Comparison of ENCODE assay signal across 8 cellular contexts in the genomic region with DNA sequence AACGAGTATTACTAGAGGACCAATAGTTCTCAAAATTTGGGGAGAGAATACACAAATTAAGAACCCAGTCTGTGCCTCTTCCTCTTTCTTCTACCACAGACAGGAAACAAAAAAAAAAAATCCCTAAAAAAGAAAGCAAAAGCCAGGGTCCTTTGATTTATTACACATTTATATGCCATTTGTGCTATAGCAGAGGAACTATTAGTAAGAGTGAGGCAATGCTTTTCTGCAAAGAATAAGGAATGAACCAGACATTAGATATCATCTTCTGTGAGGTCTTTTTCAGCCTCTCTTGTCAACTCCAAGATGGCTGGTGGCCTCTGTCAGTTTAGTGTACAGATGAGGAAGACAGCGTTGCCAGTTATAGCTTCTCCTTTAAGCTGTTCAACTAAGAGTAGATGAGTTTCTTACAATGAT.
A peak's percentile ranks its signal among the peaks of the same experiment; 100 is the strongest.
DNase-seq lines count a peak whose midpoint lies in the region; ATAC-seq lines count a peak whose summit lies in the region.

No MANE protein-coding gene starts in this region.

- DNase-seq in NOMO-1 (lab: John Stamatoyannopoulos, UW; ENCODE audit: unreplicated experiment in 2 of 2): peak; percentile 60 to 86
- DNase-seq in medulla oblongata (ENCODE audit: extremely low spot score): peak; percentile 57
- DNase-seq in mucosa of gallbladder (ENCODE audit: low spot score): no peak
- no peak for DNase-seq in GM19240 (ENCODE audit: insufficient read length, low spot score)
- DNase-seq in NCI-H146 treated with DMSO at 0.1 percent for 48 hours (lab: John Stamatoyannopoulos, UW; ENCODE audit: unreplicated experiment): no peak

- ATAC-seq in GM18511 (IDR thresholded peaks at IDR 0.05; ENCODE audit: unreplicated experiment) (peak; percentile 81), GM21723 (IDR thresholded peaks at IDR 0.05; ENCODE audit: unreplicated experiment) (peak; percentile 71), HG03039 (IDR thresholded peaks at IDR 0.05; ENCODE audit: unreplicated experiment) (no peak)

Comparison
In these comparisons a context has a peak if more than half of its experiments do, and no peak if none do; other contexts are left out.
1. DNase-seq: peak in NOMO-1 (2 of 2) and medulla oblongata (single experiment); none in mucosa of gallbladder (single experiment), GM19240 (single experiment) and NCI-H146 treated with DMSO at 0.1 percent for 48 hours (single experiment).